ENCODE assay signal across 19 cellular contexts in genomic region chr9:20437466-20437865, GRCh38.
DNase-seq lines count a peak whose midpoint lies in the region; ATAC-seq, FAIRE-seq and TF ChIP-seq lines count a peak whose summit lies in the region.
"Had no signal": no experiment of that assay in that cellular context is flagged by ENCODE, and none has a peak within 500 bp of the region (broad histone marks: within the 10 kb centered on the region; RNA-seq: fewer than 3 reads in every experiment).

No MANE protein-coding gene starts in this region.

- POLR2A ChIA-PET in IMR-90 (lab: Charles Lee; ENCODE audit: unreplicated experiment) (no interaction called here), endothelial cell of umbilical vein (lab: Charles Lee) (no interaction called here)

- H3K4me3 ChIP-seq in IMR-90 (ENCODE audit: insufficient read depth, low read depth, low read length) (no peak overlapping the region), endothelial cell of umbilical vein (replicated peaks in 1 of 3; ENCODE audit: insufficient read depth in 1 of 3, low read depth in 1 of 3, low read length in 3 of 3) (no peak overlapping the region), prostate gland (no peak overlapping the region)
- H3K4me3 ChIP-seq: BLaER1 treated with 17β-estradiol and CSF1 and Interleukin-3, amounts not matched to agents 10 nM and 100 nM; dorsolateral prefrontal cortex; lung; spleen; suprapubic skin had no signal

- CTCF ChIA-PET in IMR-90 (lab: Yijun Ruan, JAX): interaction anchor here (1.0 kb wide), 1 partner anchor 187 kb away, joined by 3 read pairs; no protein-coding TSS in a partner anchor
- CTCF ChIA-PET in endothelial cell of umbilical vein (lab: Charles Lee): interaction anchor here (0.6 to 2.2 kb wide), 4 partner anchors 12 to 263 kb away, joined by 3 to 7 read pairs (median 6); no protein-coding TSS in a partner anchor

- TF ChIP-seq RAD21 in IMR-90 (IDR thresholded peaks at IDR 0.05; ENCODE audit: low read length): no peak

- H3K36me3 ChIP-seq in IMR-90 (ENCODE audit: control insufficient read depth, insufficient read depth, low read length) (peaks cover 3% of the 10 kb centered on the region; the same call in 1 of the 2 replicates), endothelial cell of umbilical vein (ENCODE audit: control insufficient read depth in 2 of 2, extremely low read depth in 1 of 2, insufficient read depth in 2 of 2, low read length in 2 of 2) (no peaks in the 10 kb centered on the region), prostate gland (no peaks in the 10 kb centered on the region)
- H3K36me3 ChIP-seq: BLaER1 treated with 17β-estradiol and CSF1 and Interleukin-3, amounts not matched to agents 10 nM and 100 nM; spleen; suprapubic skin had no signal

- no peak for TF ChIP-seq CTCF in IMR-90 (conservative IDR thresholded peaks at IDR 0.05; ENCODE audit: low read depth, low read length)
- TF ChIP-seq CTCF in endothelial cell of umbilical vein (IDR thresholded peaks at IDR 0.05; ENCODE audit: extremely low read depth in 1 of 2, insufficient read depth in 1 of 2, low read depth in 1 of 2, low read length in 2 of 2): no peak
- TF ChIP-seq CTCF in prostate gland (IDR thresholded peaks at IDR 0.05): no peak

- H4K5ac ChIP-seq in IMR-90 (ENCODE audit: low read depth, low read length): no peak overlapping the region

- BruUV-seq in IMR-90 (replicated peaks; lab: Mats Ljungman, UMichigan) (no TSS peak), endothelial cell of umbilical vein (replicated peaks; lab: Mats Ljungman, UMichigan) (no TSS peak)

- H3K14ac ChIP-seq in IMR-90 (replicated peaks; ENCODE audit: low read depth, low read length): no peak overlapping the region

- H3K27ac ChIP-seq in IMR-90 (ENCODE audit: insufficient read depth, low read length) (no peak overlapping the region), endothelial cell of umbilical vein (ENCODE audit: insufficient read depth, low read depth, low read length) (no peak overlapping the region), prostate gland (no peak overlapping the region)
- H3K27ac ChIP-seq: BLaER1 treated with 17β-estradiol and CSF1 and Interleukin-3, amounts not matched to agents 10 nM and 100 nM; parathyroid adenoma; spleen; suprapubic skin had no signal

- H2AFZ ChIP-seq in IMR-90 (replicated peaks; ENCODE audit: low read length, poor library complexity) (no peak overlapping the region), endothelial cell of umbilical vein (ENCODE audit: low read depth, low read length) (no peak overlapping the region)
- H2AFZ ChIP-seq: parathyroid adenoma had no signal

- no peak overlapping the region for H3K4ac ChIP-seq in IMR-90 (ENCODE audit: low read depth, low read length)

- no peak overlapping the region for H3K23ac ChIP-seq in IMR-90 (ENCODE audit: low read depth, low read length)

- H3K9me1 ChIP-seq in IMR-90 (ENCODE audit: insufficient read depth, low read length) (no peaks in the 10 kb centered on the region; the same call in 1 of the 2 replicates), endothelial cell of umbilical vein (replicated peaks; ENCODE audit: control insufficient read depth, extremely low read depth, insufficient read depth, low read length) (no peaks in the 10 kb centered on the region)

- no peak overlapping the region for H3K18ac ChIP-seq in IMR-90 (ENCODE audit: low read depth, low read length)

- peaks cover under 1 to 2% of the 10 kb centered on the region in 2 experiments; a peak in 2 of 4 replicates for H3K79me1 ChIP-seq in IMR-90 (ENCODE audit: low read depth in 1 of 2, low read length in 2 of 2)

- H3K4me2 ChIP-seq in IMR-90 (ENCODE audit: low read depth, low read length) (no peak overlapping the region), endothelial cell of umbilical vein (ENCODE audit: insufficient read depth, low read length) (no peak overlapping the region)
- H3K4me2 ChIP-seq: BLaER1 treated with 17β-estradiol and CSF1 and Interleukin-3, amounts not matched to agents 10 nM and 100 nM had no signal

- H2AK5ac ChIP-seq in IMR-90 (ENCODE audit: low read depth, low read length): no peak overlapping the region

- no peak overlapping the region for H2BK120ac ChIP-seq in IMR-90 (ENCODE audit: low read depth, low read length)

- H3K9ac ChIP-seq in IMR-90 (ENCODE audit: low read depth, low read length) (no peak overlapping the region), endothelial cell of umbilical vein (replicated peaks; ENCODE audit: extremely low read depth, insufficient read depth, low read length) (no peak overlapping the region)
- H3K9ac ChIP-seq: BLaER1 treated with 17β-estradiol and CSF1 and Interleukin-3, amounts not matched to agents 10 nM and 100 nM; parathyroid adenoma had no signal

- dilution Hi-C loops in IMR-90 (cut with HindIII; ENCODE audit: low sequenced_read_pairs, unreplicated experiment) (no loop called here), endothelial cell of umbilical vein (cut with MboI; ENCODE audit: extremely low pct_ligation_motif_present, low sequenced_read_pairs) (no loop called here)

- H4K20me1 ChIP-seq in IMR-90 (ENCODE audit: insufficient read depth, low read length) (no peaks in the 10 kb centered on the region), endothelial cell of umbilical vein (replicated peaks; ENCODE audit: control insufficient read depth, extremely low read depth, insufficient read depth, low read length) (no peaks in the 10 kb centered on the region)
- H4K20me1 ChIP-seq: BLaER1 treated with 17β-estradiol and CSF1 and Interleukin-3, amounts not matched to agents 10 nM and 100 nM had no signal

- H3K27me3 ChIP-seq in IMR-90 (ENCODE audit: control insufficient read depth, insufficient read depth, low read length): no peaks in the 10 kb centered on the region; the same call in 1 of the 2 replicates
- no peaks in the 10 kb centered on the region for H3K27me3 ChIP-seq in endothelial cell of umbilical vein (ENCODE audit: control insufficient read depth in 2 of 2, insufficient read depth in 2 of 2, low read length in 2 of 2)
- H3K27me3 ChIP-seq in prostate gland (replicated peaks; ENCODE audit: insufficient read depth): no peaks in the 10 kb centered on the region
- H3K27me3 ChIP-seq: BLaER1 treated with 17β-estradiol and CSF1 and Interleukin-3, amounts not matched to agents 10 nM and 100 nM; dorsolateral prefrontal cortex; spleen; suprapubic skin had no signal

- peaks cover 3% of the 10 kb centered on the region for H3K4me1 ChIP-seq in IMR-90 (ENCODE audit: control insufficient read depth, insufficient read depth, low read length)
- H3K4me1 ChIP-seq in endothelial cell of umbilical vein (ENCODE audit: control insufficient read depth, extremely low read depth, insufficient read depth, low read length): no peaks in the 10 kb centered on the region
- H3K4me1 ChIP-seq in prostate gland (replicated peaks): peaks cover 5% of the 10 kb centered on the region
- H3K4me1 ChIP-seq: parathyroid adenoma, spleen, suprapubic skin had no signal

- no peaks in the 10 kb centered on the region for H3K79me2 ChIP-seq in endothelial cell of umbilical vein (ENCODE audit: control insufficient read depth, insufficient read depth, low read length)
- H3K79me2 ChIP-seq: parathyroid adenoma had no signal

- H4K91ac ChIP-seq in IMR-90 (ENCODE audit: insufficient read depth, low read depth, low read length): no peak overlapping the region

- H3K56ac ChIP-seq in IMR-90 (ENCODE audit: extremely low read depth, insufficient read depth, low read length): no peak overlapping the region

- H2BK15ac ChIP-seq in IMR-90 (ENCODE audit: low read depth, low read length): no peak overlapping the region

- H4K8ac ChIP-seq in IMR-90 (ENCODE audit: low read depth in 2 of 2, low read length in 2 of 2): no peak overlapping the region

- peak; percentile 60 for DNase-seq in EL
- DNase-seq in IMR-90: peak; percentile 58
- DNase-seq in endothelial cell of umbilical vein (ENCODE audit: low read depth, low spot score): peak; percentile 27
- DNase-seq in prostate gland (ENCODE audit: low spot score): peak; percentile 5
- no peak for DNase-seq in NOMO-1 treated with dmso at 0.1 percent for 144 hours (lab: John Stamatoyannopoulos, UW; ENCODE audit: unreplicated experiment)
- DNase-seq in NCI-H2227 (lab: John Stamatoyannopoulos, UW; ENCODE audit: unreplicated experiment): no peak
- DNase-seq: activated CD4-positive, alpha-beta T cell treated with anti-CD3 and anti-CD28 coated beads for 48 hours; activated CD8-positive, alpha-beta memory T cell treated with anti-CD3 and anti-CD28 coated beads, Interleukin-2, amount 50 U/mL, for 4 hours; dorsolateral prefrontal cortex; NCI-H1105; NCI-H2171; spleen had no signal

- intact Hi-C loops in IMR-90 (cut with micrococcal nuclease) (loop anchor here (10.0 kb wide), 1 partner anchor 507 kb away; no protein-coding TSS in a partner anchor), endothelial cell of umbilical vein (cut with micrococcal nuclease) (no loop called here), prostate gland (cut with DNase I) (no loop called here)

- in situ Hi-C loops in IMR-90 (cut with MboI; ENCODE audit: low sequenced_read_pairs): no loop called here

- ATAC-seq in IMR-90 (ENCODE audit: low read depth): peak; percentile 49
- no peak for ATAC-seq in GM21619 (IDR thresholded peaks at IDR 0.05; ENCODE audit: unreplicated experiment)

- no peak overlapping the region for H2BK20ac ChIP-seq in IMR-90 (ENCODE audit: low read depth, low read length)

- no CpG with 5 or more reads among the region's 2 CpGs for WGBS in IMR-90 (ENCODE audit: extremely low coverage in 2 of 2, insufficient read length in 1 of 2), 2 experiments
- WGBS in prostate gland: 18% methylated on average over 2 of the region's 2 CpGs

- no peak overlapping the region for H2AK9ac ChIP-seq in IMR-90 (replicated peaks; ENCODE audit: low read depth, low read length, poor library complexity)

- H3K9me3 ChIP-seq in IMR-90 (ENCODE audit: control insufficient read depth, insufficient read depth, low read length) (no peaks in the 10 kb centered on the region), endothelial cell of umbilical vein (replicated peaks; ENCODE audit: control insufficient read depth, insufficient read depth, low read length) (no peaks in the 10 kb centered on the region), prostate gland (no peaks in the 10 kb centered on the region)
- H3K9me3 ChIP-seq: BLaER1 treated with 17β-estradiol and CSF1 and Interleukin-3, amounts not matched to agents 10 nM and 100 nM; spleen; suprapubic skin had no signal

- no peak for FAIRE-seq in endothelial cell of umbilical vein (lab: Jason Lieb, UNC)
- FAIRE-seq: D721Med, GM12891 had no signal

- no peak overlapping the region for H2BK5ac ChIP-seq in IMR-90 (ENCODE audit: low read depth, low read length, poor library complexity, severe bottlenecking)

- no peak for TF ChIP-seq POLR2A in IMR-90 (IDR thresholded peaks at IDR 0.05; ENCODE audit: low read depth, low read length)
- TF ChIP-seq POLR2A in endothelial cell of umbilical vein (IDR thresholded peaks at IDR 0.05; ENCODE audit: low read depth, low read length): no peak
- TF ChIP-seq POLR2A in prostate gland (IDR thresholded peaks at IDR 0.05): no peak

TF ChIP-seq in IMR-90, 13 proteins besides CTCF, POLR2A, EP300 and RAD21 (continues in another document):
- TF ChIP-seq RCOR1 (IDR thresholded peaks at IDR 0.05; ENCODE audit: insufficient replicate concordance, low read length): no peak

TF ChIP-seq in endothelial cell of umbilical vein, 7 proteins besides CTCF, POLR2A, EP300 and RAD21 (continues in another document):
- no peak for TF ChIP-seq JUN (IDR thresholded peaks at IDR 0.05; ENCODE audit: borderline replicate concordance, insufficient read depth, insufficient read length, low read depth)
- no peak for TF ChIP-seq GATA2 (IDR thresholded peaks at IDR 0.05; ENCODE audit: insufficient read depth, insufficient read length, low read depth, low read length)

Comparison
In these comparisons a context has a peak if more than half of its experiments do, and no peak if none do; other contexts are left out.
1. DNase-seq: peak in EL (single experiment), IMR-90 (single experiment), endothelial cell of umbilical vein (single experiment) and prostate gland (single experiment); none in NOMO-1 treated with dmso at 0.1 percent for 144 hours (single experiment) and NCI-H2227 (single experiment).